Comparison of ENCODE assay signal across 10 cellular contexts in the genomic region with DNA sequence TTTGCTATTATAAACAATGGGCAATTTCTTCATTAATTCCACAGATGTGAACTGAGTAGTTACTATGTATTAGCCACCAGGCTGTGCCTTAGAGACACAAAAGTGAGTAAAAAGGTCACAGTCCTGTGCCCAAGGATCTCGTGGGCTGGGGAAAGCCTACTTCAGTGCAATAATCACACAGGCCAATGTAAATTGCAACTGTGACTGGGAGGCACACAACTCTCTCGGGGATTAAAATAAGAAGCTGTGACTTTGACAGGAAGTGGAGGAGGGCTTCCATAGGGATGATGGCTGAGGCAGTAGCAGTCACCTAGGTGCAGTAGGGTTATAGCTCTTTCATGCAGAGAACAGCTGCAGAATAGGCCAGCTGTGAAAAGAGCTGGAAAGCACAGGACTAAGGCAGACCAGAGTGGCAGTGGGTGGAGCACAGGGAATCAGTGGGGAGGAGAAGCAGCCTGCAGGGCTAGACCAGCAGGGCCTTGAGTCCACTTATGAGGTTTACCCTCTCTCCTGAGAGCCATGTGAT.
DNase-seq lines count a peak whose midpoint lies in the region; ATAC-seq lines count a peak whose summit lies in the region.
"Had no signal": no experiment of that assay in that cellular context is flagged by ENCODE, and none has a peak within 500 bp of the region (broad histone marks: within the 10 kb centered on the region; RNA-seq: fewer than 3 reads in every experiment).

No MANE protein-coding gene starts in this region.

- no peak overlapping the region for H3K4ac ChIP-seq in trophoblast cell (ENCODE audit: low read depth, low read length)

- no peak overlapping the region for H3K27ac Mint-ChIP-seq in stimulated activated naive CD8-positive, alpha-beta T cell treated with anti-CD3 and anti-CD28 coated beads, Interleukin-15, amount 100 ng/mL, for 72 hours

- no peak overlapping the region for H2BK5ac ChIP-seq in trophoblast cell (ENCODE audit: low read depth, low read length, poor library complexity)

- no peak overlapping the region for H2BK12ac ChIP-seq in trophoblast cell (ENCODE audit: low read length)

- no peaks in the 10 kb centered on the region for H3K79me1 ChIP-seq in trophoblast cell (ENCODE audit: low read length)

- H4K12ac ChIP-seq in trophoblast cell (ENCODE audit: low read depth, low read length), result no peak overlapping the region

- H3K79me2 ChIP-seq in trophoblast cell (ENCODE audit: control insufficient read depth, insufficient read depth, low read length, poor library complexity), result no peaks in the 10 kb centered on the region

- H3K18ac ChIP-seq in trophoblast cell (ENCODE audit: low read length), result no peak overlapping the region

- no peak overlapping the region for H3K14ac ChIP-seq in trophoblast cell (ENCODE audit: low read length)

- peaks cover 14% of the 10 kb centered on the region for H3K4me1 Mint-ChIP-seq in stimulated activated naive CD8-positive, alpha-beta T cell treated with anti-CD3 and anti-CD28 coated beads, Interleukin-15, amount 100 ng/mL, for 72 hours

- no peaks in the 10 kb centered on the region for H3K36me3 ChIP-seq in trophoblast cell (ENCODE audit: control insufficient read depth in 1 of 2, insufficient read depth in 2 of 2, low read length in 2 of 2)
- H3K36me3 ChIP-seq in effector memory CD4-positive, alpha-beta T cell (ENCODE audit: control insufficient read depth, insufficient read depth, low read length), result no peaks in the 10 kb centered on the region
- H3K36me3 ChIP-seq: esophagus squamous epithelium had no signal

- no peaks in the 10 kb centered on the region for H3K9me3 ChIP-seq in trophoblast cell (ENCODE audit: insufficient read depth, low read depth, low read length)
- no peaks in the 10 kb centered on the region for H3K9me3 ChIP-seq in effector memory CD4-positive, alpha-beta T cell (ENCODE audit: control insufficient read depth, low read length)
- H3K9me3 ChIP-seq: esophagus squamous epithelium had no signal

- no peak overlapping the region for H2AFZ ChIP-seq in trophoblast cell (ENCODE audit: insufficient read depth, low read length, poor library complexity)

- H3K4me1 ChIP-seq in trophoblast cell (ENCODE audit: control insufficient read depth in 1 of 2, insufficient read depth in 2 of 2, low read length in 2 of 2), result no peaks in the 10 kb centered on the region
- H3K4me1 ChIP-seq in effector memory CD4-positive, alpha-beta T cell (ENCODE audit: control insufficient read depth, insufficient read depth, low read length, poor library complexity, severe bottlenecking), result no peaks in the 10 kb centered on the region
- H3K4me1 ChIP-seq: esophagus squamous epithelium had no signal

- H3K4me2 ChIP-seq in trophoblast cell (ENCODE audit: low read length), result no peak overlapping the region

- no peak overlapping the region for H3K9ac ChIP-seq in trophoblast cell (ENCODE audit: low read length)

- H3K4me3 Mint-ChIP-seq in stimulated activated naive CD8-positive, alpha-beta T cell treated with anti-CD3 and anti-CD28 coated beads, Interleukin-15, amount 100 ng/mL, for 72 hours, result no peak overlapping the region

- no peak overlapping the region for H2AK5ac ChIP-seq in trophoblast cell (ENCODE audit: low read length)

- ATAC-seq in stimulated activated naive CD8-positive, alpha-beta T cell treated with anti-CD3 and anti-CD28 coated beads, Interleukin-15, amount 100 ng/mL, for 72 hours, result peak; percentile 61
- ATAC-seq in stimulated activated naive CD8-positive, alpha-beta T cell treated with anti-CD3 and anti-CD28 coated beads, Interleukin-15, Interleukin-2, amounts not matched to agents 100 U/mL and 50 U/mL, for 24 hours, result no peak
- no peak for ATAC-seq in GM18502 (IDR thresholded peaks at IDR 0.05; ENCODE audit: poor library complexity, unreplicated experiment)

- no peak overlapping the region for H3K27ac ChIP-seq in trophoblast cell (ENCODE audit: low read depth, low read length)
- no peak overlapping the region for H3K27ac ChIP-seq in effector memory CD4-positive, alpha-beta T cell (ENCODE audit: insufficient read depth, low read length, poor library complexity, severe bottlenecking)
- H3K27ac ChIP-seq: esophagus squamous epithelium had no signal

- H3K23ac ChIP-seq in trophoblast cell (ENCODE audit: low read length), result no peak overlapping the region

- no peak for DNase-seq in stimulated activated naive CD8-positive, alpha-beta T cell treated with anti-CD3 and anti-CD28 coated beads, Interleukin-15, amount 100 ng/mL, for 72 hours
- no peak for DNase-seq in stimulated activated naive CD8-positive, alpha-beta T cell treated with anti-CD3 and anti-CD28 coated beads, Interleukin-15, Interleukin-2, amounts not matched to agents 100 U/mL and 50 U/mL, for 24 hours
- peak; percentile 66 for DNase-seq in NCI-H526 treated with DMSO at 0.1 percent for 48 hours (lab: John Stamatoyannopoulos, UW)
- peak; percentile 26 for DNase-seq in foreskin melanocyte
- no peak for DNase-seq in trophoblast cell
- no peak for DNase-seq in mesenteric fat pad (ENCODE audit: low spot score)
- DNase-seq in effector memory CD4-positive, alpha-beta T cell, result no peak
- DNase-seq: Calu3, esophagus squamous epithelium had no signal

- no peak overlapping the region for H2BK120ac ChIP-seq in trophoblast cell (ENCODE audit: insufficient read depth, low read length, poor library complexity)

- no CpG with 5 or more reads among the region's 2 CpGs for WGBS in trophoblast cell (ENCODE audit: extremely low coverage, insufficient coverage, insufficient read length)

- H3K4me3 ChIP-seq in trophoblast cell (ENCODE audit: low read depth, low read length), result no peak overlapping the region
- no peak overlapping the region for H3K4me3 ChIP-seq in effector memory CD4-positive, alpha-beta T cell (ENCODE audit: insufficient read depth, low read depth, low read length, poor library complexity, severe bottlenecking)
- H3K4me3 ChIP-seq: esophagus squamous epithelium had no signal

- no peak overlapping the region for H4K8ac ChIP-seq in trophoblast cell (ENCODE audit: low read depth, low read length)

- H3K27me3 Mint-ChIP-seq in stimulated activated naive CD8-positive, alpha-beta T cell treated with anti-CD3 and anti-CD28 coated beads, Interleukin-15, amount 100 ng/mL, for 72 hours, result no peaks in the 10 kb centered on the region

- no peaks in the 10 kb centered on the region for H3K27me3 ChIP-seq in trophoblast cell (ENCODE audit: insufficient read depth, low read length)
- H3K27me3 ChIP-seq in effector memory CD4-positive, alpha-beta T cell (replicated peaks; ENCODE audit: control insufficient read depth, insufficient read depth, low read length, poor library complexity, severe bottlenecking), result no peaks in the 10 kb centered on the region
- H3K27me3 ChIP-seq: esophagus squamous epithelium had no signal

- H4K91ac ChIP-seq in trophoblast cell (ENCODE audit: low read depth, low read length), result no peak overlapping the region

- no peaks in the 10 kb centered on the region for H3K9me3 Mint-ChIP-seq in stimulated activated naive CD8-positive, alpha-beta T cell treated with anti-CD3 and anti-CD28 coated beads, Interleukin-15, amount 100 ng/mL, for 72 hours

Comparison
In these comparisons a context has a peak if more than half of its experiments do, and no peak if none do; other contexts are left out.
1. DNase-seq: peak in NCI-H526 treated with DMSO at 0.1 percent for 48 hours (single experiment) and foreskin melanocyte (single experiment); none in stimulated activated naive CD8-positive, alpha-beta T cell treated with anti-CD3 and anti-CD28 coated beads, Interleukin-15, amount 100 ng/mL, for 72 hours (0 of 2), stimulated activated naive CD8-positive, alpha-beta T cell treated with anti-CD3 and anti-CD28 coated beads, Interleukin-15, Interleukin-2, amounts not matched to agents 100 U/mL and 50 U/mL, for 24 hours (single experiment), trophoblast cell (0 of 2), mesenteric fat pad (single experiment) and effector memory CD4-positive, alpha-beta T cell (0 of 3).